ENCODE assay signal across 13 cellular contexts in genomic region chr16:2226245-2226793, GRCh38. TPM values are rescaled to one million over a fixed set of nuclear protein-coding genes. Genes with fewer than 3 reads are reported as not detected.
A peak's percentile ranks its signal among the peaks of the same experiment; 100 is the strongest.
DNase-seq lines count a peak whose midpoint lies in the region; ATAC-seq and TF ChIP-seq lines count a peak whose summit lies in the region.
"Had no signal": no experiment of that assay in that cellular context is flagged by ENCODE, and none has a peak within 500 bp of the region (broad histone marks: within the 10 kb centered on the region; RNA-seq: fewer than 3 reads in every experiment).

No MANE protein-coding gene starts in this region.

- no peaks in the 10 kb centered on the region for H3K27me3 Mint-ChIP-seq in neural crest cell (ENCODE audit: low read depth)

- no peaks in the 10 kb centered on the region for H3K36me3 ChIP-seq in endocrine pancreas (ENCODE audit: control insufficient read depth, insufficient read depth, low read length)

- peak overlapping the region; percentile 81 for H3K4me3 Mint-ChIP-seq in neural crest cell

- H3K4me1 Mint-ChIP-seq in neural crest cell: peaks cover 15% of the 10 kb centered on the region

- H3K9ac ChIP-seq in endocrine pancreas (ENCODE audit: control insufficient read depth, insufficient read depth, low read length): peak overlapping the region; percentile 11

- intact Hi-C loops in sciatic nerve (cut with DNase I): no loop called here

- no peaks in the 10 kb centered on the region for H3K9me3 ChIP-seq in endocrine pancreas (ENCODE audit: control insufficient read depth, low read length)
- H3K9me3 ChIP-seq: body of pancreas had no signal

- peak overlapping the region; percentile 27 for H3K4me3 ChIP-seq in LNCaP clone FGC (ENCODE audit: low read depth, low read length)
- no peak overlapping the region for H3K4me3 ChIP-seq in endocrine pancreas (ENCODE audit: control insufficient read depth, insufficient read depth, low read length)
- H3K4me3 ChIP-seq: body of pancreas had no signal

- in situ Hi-C loops in Caki2 (cut with HindIII; ENCODE audit: low pct_unique_long_range_greater_than_20kb, low sequenced_read_pairs): no loop called here

- DNase-seq in Caki2 (ENCODE audit: low read depth) (peak; percentile 52), LNCaP clone FGC (ENCODE audit: low read depth) (peak; percentile 87), neural crest cell (ENCODE audit: low read depth, low spot score) (no peak), sciatic nerve (ENCODE audit: low spot score) (no peak), iPS-NIHi11 (ENCODE audit: low spot score) (no peak), NCI-H2029 treated with DMSO at 0.1 percent for 48 hours (lab: John Stamatoyannopoulos, UW) (no peak), NCI-H524 (lab: John Stamatoyannopoulos, UW) (no peak)
- DNase-seq: NCI-H1105 treated with DMSO at 0.1 percent for 48 hours; stimulated activated CD4-positive, alpha-beta T cell treated with anti-CD3 and anti-CD28 coated beads, Interleukin-2, amount 100 ng/mL, for 24 hours; stimulated activated naive CD4-positive, alpha-beta T cell treated with Interleukin-2 at 50 U/mL for 16 hours; T-helper 9 cell had no signal

- H3K27me3 ChIP-seq in endocrine pancreas (ENCODE audit: control insufficient read depth, insufficient read depth, low read length): no peaks in the 10 kb centered on the region
- H3K27me3 ChIP-seq: body of pancreas had no signal

- H3K27ac Mint-ChIP-seq in neural crest cell (ENCODE audit: unreplicated experiment): no peak overlapping the region

- H3K4me1 ChIP-seq in endocrine pancreas (ENCODE audit: control insufficient read depth, insufficient read depth, low read length): no peaks in the 10 kb centered on the region

- ATAC-seq in sciatic nerve: no peak
- ATAC-seq: body of pancreas had no signal

- 0 out of 2 replicates have a peak, but pooled peaks have one; percentile 5 for TF ChIP-seq CTCF in LNCaP clone FGC (IDR thresholded peaks at IDR 0.05; ENCODE audit: control insufficient read depth, extremely low read depth, insufficient read depth)
- TF ChIP-seq CTCF in neural crest cell (conservative IDR thresholded peaks at IDR 0.05): no peak

- no peaks in the 10 kb centered on the region for H3K36me3 Mint-ChIP-seq in neural crest cell (ENCODE audit: low read depth)

- H3K9me3 Mint-ChIP-seq in neural crest cell: no peaks in the 10 kb centered on the region

RNA-seq across cellular contexts. Expression of gene E4F1, which starts 2.9 kb away (rescaled TPM):
- total RNA-seq in Caki2 (2014; rRNA removed; shearing (Covaris generic); ENCODE audit: low replicate concordance): 45.6 and 67.7 TPM in 2 replicates
- 37.5 and 38.9 TPM in 2 replicates for total RNA-seq in neural crest cell
- 22.3 TPM for total RNA-seq in sciatic nerve

RNA-seq across cellular contexts. Expression of gene DNASE1L2, which starts 9.9 kb away (rescaled TPM):
- 0.98 TPM in 1 of 2 replicates, not detected in the other for total RNA-seq in Caki2 (2014; rRNA removed; shearing (Covaris generic); ENCODE audit: low replicate concordance)
- total RNA-seq in neural crest cell (1.6 and 2.6 TPM in 2 replicates), sciatic nerve (1.6 TPM)

RNA-seq across cellular contexts. Expression of gene PGP, which starts 11.7 kb away (rescaled TPM):
- 59.6 and 78.5 TPM in 2 replicates for total RNA-seq in Caki2 (2014; rRNA removed; shearing (Covaris generic); ENCODE audit: low replicate concordance)
- 47.3 and 50.2 TPM in 2 replicates for total RNA-seq in neural crest cell
- total RNA-seq in sciatic nerve: 11.8 TPM

RNA-seq across cellular contexts. Expression of gene BRICD5, which starts 15.7 kb away (rescaled TPM):
- 0.12 and 1.1 TPM in 2 replicates for total RNA-seq in Caki2 (2014; rRNA removed; shearing (Covaris generic); ENCODE audit: low replicate concordance)
- total RNA-seq in neural crest cell: 31.2 and 32.0 TPM in 2 replicates
- total RNA-seq in sciatic nerve: 9.9 TPM

RNA-seq across cellular contexts. Expression of gene MLST8, which starts 21.1 kb away (rescaled TPM):
- total RNA-seq in Caki2 (2014; rRNA removed; shearing (Covaris generic); ENCODE audit: low replicate concordance): 81.6 and 90.5 TPM in 2 replicates
- total RNA-seq in neural crest cell (68.1 and 69.2 TPM in 2 replicates), sciatic nerve (21.8 TPM)

Comparison
In these comparisons a context has a peak if more than half of its experiments do, and no peak if none do; other contexts are left out.
1. DNase-seq: peak in Caki2 (single experiment) and LNCaP clone FGC (single experiment); none in neural crest cell (single experiment), sciatic nerve (single experiment), iPS-NIHi11 (single experiment), NCI-H2029 treated with DMSO at 0.1 percent for 48 hours (single experiment) and NCI-H524 (0 of 2).